In genomic region chr19:15374796-15375440, GRCh38 we compare ENCODE assay signal across 15 cellular contexts. TPM values are rescaled to one million over a fixed set of nuclear protein-coding genes. Genes with fewer than 3 reads are reported as not detected.
DNase-seq lines count a peak whose midpoint lies in the region; ATAC-seq and TF ChIP-seq lines count a peak whose summit lies in the region.
"Had no signal": no experiment of that assay in that cellular context is flagged by ENCODE, and none has a peak within 500 bp of the region (broad histone marks: within the 10 kb centered on the region; RNA-seq: fewer than 3 reads in every experiment).

No MANE protein-coding gene starts in this region.

- H3K27ac Mint-ChIP-seq in mesothelial cell of epicardium: peak overlapping the region; percentile 53
- H3K27ac Mint-ChIP-seq: activated naive CD8-positive, alpha-beta T cell treated with anti-CD3 and anti-CD28 coated beads, Interleukin-2, amount 10 ng/mL, durations not matched to agents 7 days and 5 days had no signal

- H3K4me1 Mint-ChIP-seq in mesothelial cell of epicardium: peaks cover 18% of the 10 kb centered on the region

- no peak for DNase-seq in adipocyte (ENCODE audit: low read depth)
- no peak for DNase-seq in mesothelial cell of epicardium (ENCODE audit: low spot score in 2 of 2, unreplicated experiment in 2 of 2)
- no peak for DNase-seq in thoracic aorta (ENCODE audit: low spot score)
- no peak for DNase-seq in activated naive CD4-positive, alpha-beta T cell (lab: John Stamatoyannopoulos, UW)
- DNase-seq in hepatocyte (ENCODE audit: low spot score): no peak
- DNase-seq: activated naive CD8-positive, alpha-beta T cell treated with anti-CD3 and anti-CD28 coated beads, Interleukin-2, amount 10 ng/mL, durations not matched to agents 7 days and 5 days; effector CD8-positive, alpha-beta T cell; Kasumi-1; NCI-H2171 treated with DMSO at 0.1 percent for 48 hours; stimulated activated CD4-positive, alpha-beta T cell treated with anti-CD3 and anti-CD28 coated beads, Interleukin-4, amount 100 ng/mL, for 1 hour; stimulated activated naive CD4-positive, alpha-beta T cell treated with Interleukin-2 at 50 U/mL for 16 hours; T-helper 2 cell had no signal

- H3K27me3 Mint-ChIP-seq in mesothelial cell of epicardium (ENCODE audit: low read depth): no peaks in the 10 kb centered on the region
- H3K27me3 Mint-ChIP-seq: activated naive CD8-positive, alpha-beta T cell treated with anti-CD3 and anti-CD28 coated beads, Interleukin-2, amount 10 ng/mL, durations not matched to agents 7 days and 5 days had no signal

- H3K4me1 ChIP-seq in adipocyte (ENCODE audit: control insufficient read depth, insufficient read depth, low read length): peaks cover 32% of the 10 kb centered on the region
- no peaks in the 10 kb centered on the region for H3K4me1 ChIP-seq in endocrine pancreas (ENCODE audit: control insufficient read depth, insufficient read depth, low read length)
- H3K4me1 ChIP-seq in thoracic aorta (ENCODE audit: control insufficient read depth in 1 of 2, low read depth in 2 of 2): peaks cover 26 to 51% of the 10 kb centered on the region in 2 donors
- H3K4me1 ChIP-seq in hepatocyte (ENCODE audit: insufficient read depth): peaks cover 21% of the 10 kb centered on the region

- no peak overlapping the region for H3K4me2 ChIP-seq in hepatocyte

- H3K9me3 Mint-ChIP-seq in mesothelial cell of epicardium: no peaks in the 10 kb centered on the region
- H3K9me3 Mint-ChIP-seq: activated naive CD8-positive, alpha-beta T cell treated with anti-CD3 and anti-CD28 coated beads, Interleukin-2, amount 10 ng/mL, durations not matched to agents 7 days and 5 days had no signal

- no peak overlapping the region for H2AFZ ChIP-seq in hepatocyte

- peaks cover 13% of the 10 kb centered on the region for H3K36me3 Mint-ChIP-seq in mesothelial cell of epicardium

- 94% methylated on average over 24 of the region's 24 CpGs for WGBS in hepatocyte (ENCODE audit: low lambda C conversion rate, missing lambda C conversion rate)

- H3K27me3 ChIP-seq in adipocyte (replicated peaks; ENCODE audit: control insufficient read depth, insufficient read depth, low read length) (no peaks in the 10 kb centered on the region), endocrine pancreas (ENCODE audit: control insufficient read depth, insufficient read depth, low read length) (no peaks in the 10 kb centered on the region), thoracic aorta (replicated peaks; ENCODE audit: insufficient read depth) (no peaks in the 10 kb centered on the region), hepatocyte (no peaks in the 10 kb centered on the region)
- H3K27me3 ChIP-seq: left lung had no signal

- no peak overlapping the region for H3K4me3 ChIP-seq in adipocyte (ENCODE audit: low read length)
- no peak overlapping the region for H3K4me3 ChIP-seq in endocrine pancreas (ENCODE audit: control insufficient read depth, insufficient read depth, low read length)
- peak overlapping the region; percentile 34 for H3K4me3 ChIP-seq in thoracic aorta
- H3K4me3 ChIP-seq in hepatocyte: no peak overlapping the region
- H3K4me3 ChIP-seq: left lung had no signal

- peak overlapping the region; percentile 48 to 69 for H3K27ac ChIP-seq in thoracic aorta
- H3K27ac ChIP-seq in hepatocyte: no peak overlapping the region

- ATAC-seq in thoracic aorta (ENCODE audit: insufficient number of reproducible peaks, low FRiP score, low read depth) (no peak), HG03039 (IDR thresholded peaks at IDR 0.05; ENCODE audit: unreplicated experiment) (no peak)
- ATAC-seq: left lung had no signal

- H3K79me2 ChIP-seq in hepatocyte: peaks cover 82% of the 10 kb centered on the region

- H3K9me2 ChIP-seq in hepatocyte (replicated peaks; ENCODE audit: insufficient read depth): no peaks in the 10 kb centered on the region

- peak overlapping the region; percentile 33 for H3K9ac ChIP-seq in adipocyte (ENCODE audit: low read length)
- peak overlapping the region; percentile 17 for H3K9ac ChIP-seq in endocrine pancreas (ENCODE audit: control insufficient read depth, insufficient read depth, low read length)

- no peaks in the 10 kb centered on the region for H3K9me3 ChIP-seq in adipocyte (ENCODE audit: control insufficient read depth, low read length)
- H3K9me3 ChIP-seq in endocrine pancreas (ENCODE audit: control insufficient read depth, low read length): no peaks in the 10 kb centered on the region
- H3K9me3 ChIP-seq in thoracic aorta: no peaks in the 10 kb centered on the region
- no peaks in the 10 kb centered on the region for H3K9me3 ChIP-seq in hepatocyte (ENCODE audit: low read depth)
- H3K9me3 ChIP-seq: left lung had no signal

- peaks cover 60% of the 10 kb centered on the region for H4K20me1 ChIP-seq in hepatocyte (ENCODE audit: insufficient read depth, poor library complexity, severe bottlenecking)

- no peak overlapping the region for H3K4me3 Mint-ChIP-seq in mesothelial cell of epicardium
- H3K4me3 Mint-ChIP-seq: activated naive CD8-positive, alpha-beta T cell treated with anti-CD3 and anti-CD28 coated beads, Interleukin-2, amount 10 ng/mL, durations not matched to agents 7 days and 5 days had no signal

- H3K36me3 ChIP-seq in adipocyte (ENCODE audit: control insufficient read depth, insufficient read depth, low read length, severe bottlenecking) (peaks cover 37% of the 10 kb centered on the region), endocrine pancreas (ENCODE audit: control insufficient read depth, insufficient read depth, low read length) (peaks cover 12% of the 10 kb centered on the region), thoracic aorta (peaks cover 37% of the 10 kb centered on the region), hepatocyte (replicated peaks; ENCODE audit: insufficient read depth, low read depth) (peaks cover 4% of the 10 kb centered on the region)

- TF ChIP-seq CTCF in mesothelial cell of epicardium (IDR thresholded peaks at IDR 0.05; ENCODE audit: unreplicated experiment) (no peak), thoracic aorta (IDR thresholded peaks at IDR 0.05) (no peak), hepatocyte (IDR thresholded peaks at IDR 0.05; ENCODE audit: poor library complexity) (no peak)

RNA-seq across cellular contexts. Expression of gene AKAP8, which starts 4.7 kb away (rescaled TPM):
- total RNA-seq in mesothelial cell of epicardium: 42.6 to 47.2 TPM (median 43.5 TPM) in 3 replicates
- total RNA-seq in thoracic aorta: 10 to 100 TPM; 18.7 to 54.9 TPM
- total RNA-seq in hepatocyte: 18.6 and 20.0 TPM in 2 replicates
- 22.9 and 26.5 TPM in 2 replicates for polyA plus RNA-seq in hepatocyte

RNA-seq across cellular contexts. Expression of gene BRD4, which starts 42.6 kb away (rescaled TPM):
- 148 to 153 TPM (median 152 TPM) in 3 replicates for total RNA-seq in mesothelial cell of epicardium
- total RNA-seq in thoracic aorta: 10 to 100 TPM; 49.0 to 70.9 TPM
- total RNA-seq in hepatocyte: 18.0 and 18.1 TPM in 2 replicates
- 88.4 and 109 TPM in 2 replicates for polyA plus RNA-seq in hepatocyte

RNA-seq across cellular contexts. Expression of gene AKAP8L, which starts 43.9 kb away (rescaled TPM):
- total RNA-seq in mesothelial cell of epicardium (239 to 262 TPM (median 254 TPM) in 3 replicates), thoracic aorta (100 to 1,000 TPM; 163 to 247 TPM), hepatocyte (88.7 and 93.8 TPM in 2 replicates)
- 155 and 181 TPM in 2 replicates for polyA plus RNA-seq in hepatocyte
